26 cellular contexts compared by ENCODE assay signal in the genomic region with DNA sequence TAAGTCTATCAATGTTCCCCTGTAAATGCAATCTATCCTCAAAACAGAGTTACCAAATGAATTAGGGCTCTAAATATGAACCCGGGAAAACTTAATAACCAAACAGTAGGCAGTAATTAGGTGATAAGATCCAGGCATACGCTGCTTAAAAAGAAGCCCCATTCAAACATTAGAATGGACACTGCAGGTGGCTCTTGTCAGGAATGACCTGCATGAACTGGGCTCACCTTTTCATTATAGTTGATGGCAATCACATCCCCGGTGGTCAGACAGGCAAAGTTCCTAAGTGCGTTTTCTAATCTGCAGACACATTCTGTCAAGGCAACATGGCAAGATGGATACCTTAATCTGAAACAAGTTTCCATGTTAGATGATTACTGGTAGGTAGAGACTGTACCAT. TPM values are rescaled to one million over a fixed set of nuclear protein-coding genes. Genes with fewer than 3 reads are reported as not detected.
DNase-seq lines count a peak whose midpoint lies in the region; ATAC-seq, FAIRE-seq and TF ChIP-seq lines count a peak whose summit lies in the region.
"Had no signal": no experiment of that assay in that cellular context is flagged by ENCODE, and none has a peak within 500 bp of the region (broad histone marks: within the 10 kb centered on the region; RNA-seq: fewer than 3 reads in every experiment).

No MANE protein-coding gene starts in this region.

- no peak overlapping the region for H3K4me2 ChIP-seq in K562 (ENCODE audit: insufficient read depth, low read length)

- H3K36me3 Mint-ChIP-seq in activated naive CD4-positive, alpha-beta T cell treated with anti-CD3 and anti-CD28 coated beads, Interleukin-2, amount 50 U/mL, for 72 hours, result peaks cover 0 to 20% of the 10 kb centered on the region in 2 donors

- CTCF ChIA-PET in K562 (lab: Yijun Ruan, JAX; ENCODE audit: low intra/inter-chr PET ratio), result no interaction called here

- no peak for DNase-seq in activated naive CD4-positive, alpha-beta T cell treated with anti-CD3 and anti-CD28 coated beads, Interleukin-2, amount 50 U/mL, for 72 hours (ENCODE audit: low spot score in 2 of 2)
- DNase-seq in activated naive CD4-positive, alpha-beta T cell (lab: John Stamatoyannopoulos, UW), result no peak
- DNase-seq in WERI-Rb-1 (peak; percentile 14), K562 (ENCODE audit: extremely low read depth in 1 of 4, low spot score in 3 of 4) (no peak), upper lobe of left lung (no peak), left cardiac atrium (no peak), COR-L47 (lab: John Stamatoyannopoulos, UW) (no peak), SHP77 treated with DMSO at 0.1 percent for 48 hours (lab: John Stamatoyannopoulos, UW) (no peak)
- DNase-seq: Calu3; CD8-positive, alpha-beta memory T cell; DMS79 treated with DMSO at 0.1 percent for 48 hours; GF-D8; Kasumi-1; NCI-H1092 treated with DMSO at 0.1 percent for 48 hours; NCI-H1436; NCI-H1930; NCI-H2107; NCI-H446; NCI-H524 treated with DMSO at 0.1 percent for 48 hours; NCI-H774 had no signal

- TF ChIP-seq CTCF in WERI-Rb-1 (IDR thresholded peaks at IDR 0.05; ENCODE audit: low read depth, low read length) (no peak), K562 (IDR thresholded peaks at IDR 0.05 in 2 of 3, conservative IDR thresholded peaks at IDR 0.05 in 1 of 3; ENCODE audit: insufficient read depth in 2 of 3, low read depth in 1 of 3, low read length in 3 of 3) (no peak), upper lobe of left lung (IDR thresholded peaks at IDR 0.05) (no peak)

- TF ChIP-seq EP300 in K562 (IDR thresholded peaks at IDR 0.05; ENCODE audit: low read length), result no peak
- TF ChIP-seq EP300 in upper lobe of left lung (IDR thresholded peaks at IDR 0.05), result no peak

- no peak overlapping the region for H3K4me3 ChIP-seq in WERI-Rb-1 (ENCODE audit: low read depth, low read length)
- no peak overlapping the region for H3K4me3 ChIP-seq in K562
- H3K4me3 ChIP-seq in upper lobe of left lung, result no peak overlapping the region

- H3K27me3 ChIP-seq in WERI-Rb-1 (ENCODE audit: insufficient read depth, low read depth, severe bottlenecking) (no peaks in the 10 kb centered on the region), K562 (ENCODE audit: control insufficient read depth in 2 of 2, insufficient read depth in 2 of 2, low read length in 2 of 2) (no peaks in the 10 kb centered on the region), upper lobe of left lung (no peaks in the 10 kb centered on the region)

- POLR2A ChIA-PET in K562 (lab: Yijun Ruan, JAX), result interaction anchor here (1.0 to 13.6 kb wide), 11 partner anchors 9 to 321 kb away, joined by 3 to 148 read pairs (median 6); a partner anchor contains a TSS

- H3K9me3 ChIP-seq in WERI-Rb-1 (ENCODE audit: severe bottlenecking) (no peaks in the 10 kb centered on the region), K562 (replicated peaks; ENCODE audit: control insufficient read depth, insufficient read depth, low read depth, low read length) (no peaks in the 10 kb centered on the region), upper lobe of left lung (no peaks in the 10 kb centered on the region)

- intact Hi-C loops in K562 (cut with micrococcal nuclease) (no loop called here), left cardiac atrium (cut with DNase I) (no loop called here)

- H3K36me3 ChIP-seq in WERI-Rb-1, result peaks cover 57% of the 10 kb centered on the region
- H3K36me3 ChIP-seq in K562 (ENCODE audit: control insufficient read depth, insufficient read depth, low read length), result peaks cover 100% of the 10 kb centered on the region
- H3K36me3 ChIP-seq in upper lobe of left lung, result peaks cover 28 to 93% (median 75%) of the 10 kb centered on the region in 4 donors

- 88% methylated on average over 4 of the region's 4 CpGs for WGBS in K562 (ENCODE audit: insufficient coverage, low coverage, missing lambda C conversion rate)
- WGBS in upper lobe of left lung, 2 donors, result 87 to 90% methylated on average over 4 of the region's 4 CpGs

- H2AFZ ChIP-seq in K562 (ENCODE audit: low read depth, low read length), result no peak overlapping the region

- no peaks in the 10 kb centered on the region for H3K9me3 Mint-ChIP-seq in activated naive CD4-positive, alpha-beta T cell treated with anti-CD3 and anti-CD28 coated beads, Interleukin-2, amount 50 U/mL, for 72 hours
- H3K9me3 Mint-ChIP-seq: CD14-positive monocyte; CD8-positive, alpha-beta memory T cell had no signal

- H4K20me1 ChIP-seq in K562 (replicated peaks; ENCODE audit: control insufficient read depth, insufficient read depth, low read length), result peaks cover 12% of the 10 kb centered on the region

- peak overlapping the region; percentile 39 to 41 for H3K27ac Mint-ChIP-seq in activated naive CD4-positive, alpha-beta T cell treated with anti-CD3 and anti-CD28 coated beads, Interleukin-2, amount 50 U/mL, for 72 hours

- H3K79me2 ChIP-seq in K562 (ENCODE audit: control insufficient read depth, insufficient read depth, low read length), result no peaks in the 10 kb centered on the region

- TF ChIP-seq POLR2A in K562 (conservative IDR thresholded peaks at IDR 0.05) (0 out of 2 replicates have a peak, but pooled peaks have one; percentile 12), upper lobe of left lung (IDR thresholded peaks at IDR 0.05) (no peak)

- H3K4me1 ChIP-seq in K562 (replicated peaks in 1 of 2; ENCODE audit: control insufficient read depth in 2 of 2, insufficient read depth in 2 of 2, low read length in 2 of 2) (no peaks in the 10 kb centered on the region), upper lobe of left lung (no peaks in the 10 kb centered on the region)

- no peak for TF ChIP-seq RAD21 in K562 (CRISPR knock-in tag; conservative IDR thresholded peaks at IDR 0.05 in 1 of 2, IDR thresholded peaks at IDR 0.05 in 1 of 2)

- in situ Hi-C loops in K562 (cut with MboI), result no loop called here

- H3K9ac ChIP-seq in K562 (ENCODE audit: insufficient read depth in 1 of 2, low read depth in 2 of 2, low read length in 2 of 2), result no peak overlapping the region

- FAIRE-seq in K562 (lab: Jason Lieb, UNC), result no peak
- FAIRE-seq: GM12891, GM19239, HepG2, RCC 7860 had no signal

- no TSS peak for BruUV-seq in K562 (replicated peaks; lab: Mats Ljungman, UMichigan)

- H3K9me1 ChIP-seq in K562 (ENCODE audit: control insufficient read depth, insufficient read depth, low read length), result peaks cover 9% of the 10 kb centered on the region

- no peak for ATAC-seq in activated naive CD4-positive, alpha-beta T cell treated with anti-CD3 and anti-CD28 coated beads, Interleukin-2, amount 50 U/mL, for 72 hours
- ATAC-seq in K562 (no peak), upper lobe of left lung (ENCODE audit: low FRiP score in 2 of 2) (no peak), left cardiac atrium (no peak)
- ATAC-seq: HCT116, HepG2 had no signal

- H3K27ac ChIP-seq in WERI-Rb-1, result peak overlapping the region; percentile 59
- no peak overlapping the region for H3K27ac ChIP-seq in K562 (ENCODE audit: extremely low read depth, low read depth, low read length)
- peak overlapping the region in 3 of 4 donors; percentile 1 to 30 (median 6) for H3K27ac ChIP-seq in upper lobe of left lung

RNA-seq across cellular contexts. Expression of a gene that starts 14.0 kb away (rescaled TPM):
- total RNA-seq in activated naive CD4-positive, alpha-beta T cell treated with anti-CD3 and anti-CD28 coated beads, Interleukin-2, amount 50 U/mL, for 72 hours, result 100 to 1,000 TPM in 1 of 2 donors, 10 to 100 TPM in 1; 81.7 to 136 TPM
- 307 and 375 TPM in 2 replicates for total RNA-seq in K562 (2011; cell fraction: chromatin; rRNA removed; ENCODE audit: low replicate concordance)
- 219 and 230 TPM in 2 replicates for total RNA-seq in K562 (2011; cell fraction: nucleolus; rRNA removed)
- total RNA-seq in K562 (2011; cell fraction: nucleoplasm; rRNA removed), result 278 and 374 TPM in 2 replicates
- 238 and 290 TPM in 2 replicates for total RNA-seq in K562 (2014; rRNA removed)
- 361 and 365 TPM in 2 replicates for total RNA-seq in K562 (2014; rRNA removed; fragmentation: Illumina TruSeq; extraction: Trizol)
- total RNA-seq in K562 (2015; rRNA removed; fragmentation: Illumina TruSeq; extraction: Trizol), result 330 and 363 TPM in 2 replicates
- 284 and 307 TPM in 2 replicates for total RNA-seq in K562 (2021)
- 428 and 564 TPM in 2 replicates for polyA plus RNA-seq in K562 (2011; rRNA removed)
- polyA plus RNA-seq in K562 (2011; cell fraction: cytosol; rRNA removed), result 516 and 625 TPM in 2 replicates
- polyA plus RNA-seq in K562 (2011; cell fraction: nucleus; rRNA removed), result 577 and 723 TPM in 2 replicates
- polyA plus RNA-seq in K562 (2012), result 381 and 502 TPM in 2 replicates
- 551 and 645 TPM in 2 replicates for polyA plus RNA-seq in K562 (2014; fragmentation: Illumina TruSeq; extraction: Trizol)
- polyA plus RNA-seq in K562 (2014; fragmentation: Nextera tagmentation; extraction: Ambion mirVana), result 100 to 1,000 TPM; 503 to 627 TPM
- polyA plus RNA-seq in K562 (2014; rRNA removed), result 321 and 446 TPM in 2 replicates
- 432 and 439 TPM in 2 replicates for polyA minus RNA-seq in K562 (2011; rRNA and poly(A)+ RNA removed)
- polyA minus RNA-seq in K562 (2011; cell fraction: cytosol; rRNA and poly(A)+ RNA removed), result 143 and 172 TPM in 2 replicates
- polyA minus RNA-seq in K562 (2011; cell fraction: nucleus; rRNA and poly(A)+ RNA removed), result 99.8 and 195 TPM in 2 replicates
- total RNA-seq in upper lobe of left lung, result 10 to 100 TPM; 21.0 to 52.1 (median 29.1) TPM
- 10 to 100 TPM; 43.8 to 46.9 TPM for total RNA-seq in left cardiac atrium

RNA-seq across cellular contexts. Expression of a gene that starts 14.7 kb away (rescaled TPM):
- total RNA-seq in activated naive CD4-positive, alpha-beta T cell treated with anti-CD3 and anti-CD28 coated beads, Interleukin-2, amount 50 U/mL, for 72 hours, result 10 to 100 TPM; 92.1 to 99.7 TPM
- total RNA-seq in K562 (2011; cell fraction: chromatin; rRNA removed; ENCODE audit: low replicate concordance), result 810 and 853 TPM in 2 replicates
- total RNA-seq in K562 (2011; cell fraction: nucleolus; rRNA removed), result 339 and 346 TPM in 2 replicates
- total RNA-seq in K562 (2011; cell fraction: nucleoplasm; rRNA removed), result 307 and 398 TPM in 2 replicates
- total RNA-seq in K562 (2014; rRNA removed) (415 and 450 TPM in 2 replicates), K562 (2014; rRNA removed; fragmentation: Illumina TruSeq; extraction: Trizol) (263 and 295 TPM in 2 replicates), K562 (2015; rRNA removed; fragmentation: Illumina TruSeq; extraction: Trizol) (239 and 251 TPM in 2 replicates), K562 (2021) (312 and 319 TPM in 2 replicates), upper lobe of left lung (1 to 10 TPM in 4 of 6 donors, under 1 TPM in 1, not detected in 1; 0.44 to 3.2 (median 1.8) TPM), left cardiac atrium (1 to 10 TPM in 1 of 2 donors, under 1 TPM in 1; 0.34 to 2.1 TPM)
- polyA plus RNA-seq in K562 (2011; rRNA removed) (580 and 584 TPM in 2 replicates), K562 (2014; fragmentation: Illumina TruSeq; extraction: Trizol) (412 and 430 TPM in 2 replicates), K562 (2014; fragmentation: Nextera tagmentation; extraction: Ambion mirVana) (100 to 1,000 TPM; 276 to 465 TPM), K562 (2014; rRNA removed) (410 and 427 TPM in 2 replicates)
- 370 and 430 TPM in 2 replicates for polyA plus RNA-seq in K562 (2011; cell fraction: cytosol; rRNA removed)
- 642 and 944 TPM in 2 replicates for polyA plus RNA-seq in K562 (2011; cell fraction: nucleus; rRNA removed)
- polyA plus RNA-seq in K562 (2012), result 267 and 326 TPM in 2 replicates
- polyA minus RNA-seq in K562 (2011; rRNA and poly(A)+ RNA removed), result 415 and 540 TPM in 2 replicates
- 153 and 162 TPM in 2 replicates for polyA minus RNA-seq in K562 (2011; cell fraction: cytosol; rRNA and poly(A)+ RNA removed)
- polyA minus RNA-seq in K562 (2011; cell fraction: nucleus; rRNA and poly(A)+ RNA removed), result 185 and 445 TPM in 2 replicates
- polyA plus RNA-seq: CD14-positive monocyte had no signal

RNA-seq across cellular contexts. Expression of a gene that starts 17.5 kb away (rescaled TPM):
- 10 to 100 TPM; 25.7 to 26.3 TPM for total RNA-seq in activated naive CD4-positive, alpha-beta T cell treated with anti-CD3 and anti-CD28 coated beads, Interleukin-2, amount 50 U/mL, for 72 hours
- total RNA-seq in K562 (2011; cell fraction: chromatin; rRNA removed; ENCODE audit: low replicate concordance), result 119 and 122 TPM in 2 replicates
- total RNA-seq in K562 (2011; cell fraction: nucleolus; rRNA removed), result 71.8 and 76.0 TPM in 2 replicates
- total RNA-seq in K562 (2011; cell fraction: nucleoplasm; rRNA removed), result 107 and 142 TPM in 2 replicates
- 94.7 and 124 TPM in 2 replicates for total RNA-seq in K562 (2014; rRNA removed)
- 57.2 and 59.5 TPM in 2 replicates for total RNA-seq in K562 (2014; rRNA removed; fragmentation: Illumina TruSeq; extraction: Trizol)
- total RNA-seq in K562 (2015; rRNA removed; fragmentation: Illumina TruSeq; extraction: Trizol), result 61.3 and 63.2 TPM in 2 replicates
- 66.8 and 68.0 TPM in 2 replicates for total RNA-seq in K562 (2021)
- 139 and 244 TPM in 2 replicates for polyA plus RNA-seq in K562 (2011; rRNA removed)
- 164 and 257 TPM in 2 replicates for polyA plus RNA-seq in K562 (2011; cell fraction: cytosol; rRNA removed)
- polyA plus RNA-seq in K562 (2011; cell fraction: nucleus; rRNA removed), result 71.0 and 99.7 TPM in 2 replicates
- 87.8 and 120 TPM in 2 replicates for polyA plus RNA-seq in K562 (2012)
- 68.6 and 73.5 TPM in 2 replicates for polyA plus RNA-seq in K562 (2014; fragmentation: Illumina TruSeq; extraction: Trizol)
- polyA plus RNA-seq in K562 (2014; fragmentation: Nextera tagmentation; extraction: Ambion mirVana), result 10 to 100 TPM; 20.4 to 25.9 TPM
- polyA plus RNA-seq in K562 (2014; rRNA removed), result 112 and 121 TPM in 2 replicates
- polyA minus RNA-seq in K562 (2011; rRNA and poly(A)+ RNA removed), result 116 and 185 TPM in 2 replicates
- 49.4 and 80.5 TPM in 2 replicates for polyA minus RNA-seq in K562 (2011; cell fraction: cytosol; rRNA and poly(A)+ RNA removed)
- 24.9 and 58.9 TPM in 2 replicates for polyA minus RNA-seq in K562 (2011; cell fraction: nucleus; rRNA and poly(A)+ RNA removed)
- total RNA-seq in upper lobe of left lung, result 10 to 100 TPM; 29.1 to 48.6 (median 43.6) TPM
- 10 to 100 TPM; 38.3 to 48.0 TPM for total RNA-seq in left cardiac atrium

RNA-seq across cellular contexts. Expression of a gene that starts 32.6 kb away (rescaled TPM):
- 10 to 100 TPM in 1 of 2 donors, 1 to 10 TPM in 1; 8.2 to 32.2 TPM for total RNA-seq in activated naive CD4-positive, alpha-beta T cell treated with anti-CD3 and anti-CD28 coated beads, Interleukin-2, amount 50 U/mL, for 72 hours
- 13.9 and 26.1 TPM in 2 replicates for total RNA-seq in K562 (2011; cell fraction: chromatin; rRNA removed; ENCODE audit: low replicate concordance)
- 29.0 and 32.5 TPM in 2 replicates for total RNA-seq in K562 (2011; cell fraction: nucleolus; rRNA removed)
- 25.1 and 32.0 TPM in 2 replicates for total RNA-seq in K562 (2011; cell fraction: nucleoplasm; rRNA removed)
- 160 and 182 TPM in 2 replicates for total RNA-seq in K562 (2014; rRNA removed)
- total RNA-seq in K562 (2014; rRNA removed; fragmentation: Illumina TruSeq; extraction: Trizol), result 208 and 209 TPM in 2 replicates
- 181 and 198 TPM in 2 replicates for total RNA-seq in K562 (2015; rRNA removed; fragmentation: Illumina TruSeq; extraction: Trizol)
- total RNA-seq in K562 (2021), result 132 and 144 TPM in 2 replicates
- polyA plus RNA-seq in K562 (2011; rRNA removed), result 175 and 219 TPM in 2 replicates
- polyA plus RNA-seq in K562 (2011; cell fraction: cytosol; rRNA removed), result 88.3 and 113 TPM in 2 replicates
- 34.6 and 66.5 TPM in 2 replicates for polyA plus RNA-seq in K562 (2011; cell fraction: nucleus; rRNA removed)
- polyA plus RNA-seq in K562 (2012), result 159 TPM in 2 replicates
- 197 and 237 TPM in 2 replicates for polyA plus RNA-seq in K562 (2014; fragmentation: Illumina TruSeq; extraction: Trizol)
- 100 to 1,000 TPM; 601 to 652 TPM for polyA plus RNA-seq in K562 (2014; fragmentation: Nextera tagmentation; extraction: Ambion mirVana)
- polyA plus RNA-seq in K562 (2014; rRNA removed), result 223 TPM in 2 replicates
- polyA minus RNA-seq in K562 (2011; rRNA and poly(A)+ RNA removed), result 52.5 and 73.2 TPM in 2 replicates
- polyA minus RNA-seq in K562 (2011; cell fraction: cytosol; rRNA and poly(A)+ RNA removed), result 31.3 and 34.3 TPM in 2 replicates
- polyA minus RNA-seq in K562 (2011; cell fraction: nucleus; rRNA and poly(A)+ RNA removed), result 12.0 and 31.3 TPM in 2 replicates
- 10 to 100 TPM; 18.9 to 27.3 (median 22.9) TPM for total RNA-seq in upper lobe of left lung
- total RNA-seq in left cardiac atrium, result 10 to 100 TPM; 30.2 to 32.2 TPM

RNA-seq across cellular contexts. Expression of a gene that starts 33.4 kb away (rescaled TPM):
- total RNA-seq in activated naive CD4-positive, alpha-beta T cell treated with anti-CD3 and anti-CD28 coated beads, Interleukin-2, amount 50 U/mL, for 72 hours, result 10 to 100 TPM; 18.1 to 37.0 TPM
- total RNA-seq in K562 (2011; cell fraction: chromatin; rRNA removed; ENCODE audit: low replicate concordance), result 103 and 120 TPM in 2 replicates
- 79.7 and 81.6 TPM in 2 replicates for total RNA-seq in K562 (2011; cell fraction: nucleolus; rRNA removed)
- 66.5 and 67.1 TPM in 2 replicates for total RNA-seq in K562 (2011; cell fraction: nucleoplasm; rRNA removed)
- total RNA-seq in K562 (2014; rRNA removed), result 58.3 and 70.6 TPM in 2 replicates
- 53.9 and 54.0 TPM in 2 replicates for total RNA-seq in K562 (2014; rRNA removed; fragmentation: Illumina TruSeq; extraction: Trizol)
- 57.5 and 58.4 TPM in 2 replicates for total RNA-seq in K562 (2015; rRNA removed; fragmentation: Illumina TruSeq; extraction: Trizol)
- total RNA-seq in K562 (2021), result 115 and 132 TPM in 2 replicates
- 71.7 and 82.2 TPM in 2 replicates for polyA plus RNA-seq in K562 (2011; rRNA removed)
- 105 and 109 TPM in 2 replicates for polyA plus RNA-seq in K562 (2011; cell fraction: cytosol; rRNA removed)
- polyA plus RNA-seq in K562 (2011; cell fraction: nucleus; rRNA removed), result 104 and 124 TPM in 2 replicates
- 91.6 and 91.8 TPM in 2 replicates for polyA plus RNA-seq in K562 (2012)
- 106 and 114 TPM in 2 replicates for polyA plus RNA-seq in K562 (2014; fragmentation: Illumina TruSeq; extraction: Trizol)
- 1 to 10 TPM in 1 of 2 experiments, under 1 TPM in 1; 0.96 to 1.2 TPM for polyA plus RNA-seq in K562 (2014; fragmentation: Nextera tagmentation; extraction: Ambion mirVana)
- 80.0 and 80.8 TPM in 2 replicates for polyA plus RNA-seq in K562 (2014; rRNA removed)
- 93.7 and 126 TPM in 2 replicates for polyA minus RNA-seq in K562 (2011; rRNA and poly(A)+ RNA removed)
- 65.3 and 93.4 TPM in 2 replicates for polyA minus RNA-seq in K562 (2011; cell fraction: cytosol; rRNA and poly(A)+ RNA removed)
- 30.3 and 61.3 TPM in 2 replicates for polyA minus RNA-seq in K562 (2011; cell fraction: nucleus; rRNA and poly(A)+ RNA removed)
- 10 to 100 TPM in 5 of 6 donors, 1 to 10 TPM in 1; 9.9 to 27.5 (median 22.1) TPM for total RNA-seq in upper lobe of left lung
- total RNA-seq in left cardiac atrium, result 10 to 100 TPM; 15.3 to 22.1 TPM

Comparison
In these comparisons a context has a peak if more than half of its experiments do, and no peak if none do; other contexts are left out.
1. RNA of a gene that starts 14.7 kb away (total RNA-seq): 239 to 853 TPM in K562 and 92.1 to 99.7 TPM in activated naive CD4-positive, alpha-beta T cell treated with anti-CD3 and anti-CD28 coated beads, Interleukin-2, amount 50 U/mL, for 72 hours; 0.34 to 2.1 TPM in left cardiac atrium and 0.44 to 3.2 TPM in upper lobe of left lung; every median in the first group is over 10 times any median in the second.